In genomic region chr10:51427758-51428157, GRCh38 we compare ENCODE assay signal across 17 cellular contexts.
A peak's percentile ranks its signal among the peaks of the same experiment; 100 is the strongest.
DNase-seq lines count a peak whose midpoint lies in the region; ATAC-seq and TF ChIP-seq lines count a peak whose summit lies in the region.
"Had no signal": no experiment of that assay in that cellular context is flagged by ENCODE, and none has a peak within 500 bp of the region (broad histone marks: within the 10 kb centered on the region; RNA-seq: fewer than 3 reads in every experiment).

No MANE protein-coding gene starts in this region.

- H3K36me3 Mint-ChIP-seq in activated naive CD8-positive, alpha-beta T cell treated with anti-CD3 and anti-CD28 coated beads, Interleukin-2, amount 50 U/mL, for 24 hours (ENCODE audit: low read depth), result no peaks in the 10 kb centered on the region
- H3K36me3 Mint-ChIP-seq: CD4-positive, CD25-positive, alpha-beta regulatory T cell; CD8-positive, alpha-beta memory T cell had no signal

- no peak overlapping the region for H3K4me3 ChIP-seq in foreskin fibroblast (ENCODE audit: low read depth in 1 of 2, low read length in 2 of 2)

- no peak overlapping the region for H3K27ac ChIP-seq in caudate nucleus (ENCODE audit: low read depth, low read length)

- H3K27me3 Mint-ChIP-seq in activated naive CD8-positive, alpha-beta T cell treated with anti-CD3 and anti-CD28 coated beads, Interleukin-2, amount 50 U/mL, for 24 hours, result peaks cover 4% of the 10 kb centered on the region
- H3K27me3 Mint-ChIP-seq: CD4-positive, CD25-positive, alpha-beta regulatory T cell had no signal

- peak; percentile 37 for DNase-seq in HCEC 1CT
- DNase-seq in M059J (ENCODE audit: low read depth), result peak; percentile 44
- peak; percentile 4 to 45 for DNase-seq in foreskin fibroblast
- peak; percentile 54 for DNase-seq in kidney tubule cell (ENCODE audit: low spot score)
- DNase-seq in NCI-H526 treated with DMSO at 0.1 percent for 48 hours (lab: John Stamatoyannopoulos, UW), result no peak
- DNase-seq in activated naive CD8-positive, alpha-beta T cell treated with anti-CD3 and anti-CD28 coated beads, Interleukin-2, amount 50 U/mL, for 24 hours, result no peak
- no peak for DNase-seq in NCI-H1694 (lab: John Stamatoyannopoulos, UW)
- no peak for DNase-seq in caudate nucleus (lab: John Stamatoyannopoulos, UW)
- DNase-seq: ACHN; BE2C; C1 segment of cervical spinal cord; CD4-positive, CD25-positive, alpha-beta regulatory T cell; CD8-positive, alpha-beta memory T cell; COR-L47; DMS79 treated with DMSO at 0.1 percent for 48 hours; GF-D8; H9 had no signal

- H3K27ac Mint-ChIP-seq in activated naive CD8-positive, alpha-beta T cell treated with anti-CD3 and anti-CD28 coated beads, Interleukin-2, amount 50 U/mL, for 24 hours, result no peak overlapping the region
- H3K27ac Mint-ChIP-seq: CD4-positive, CD25-positive, alpha-beta regulatory T cell; CD8-positive, alpha-beta memory T cell; H9 had no signal

- H3K4me1 Mint-ChIP-seq in activated naive CD8-positive, alpha-beta T cell treated with anti-CD3 and anti-CD28 coated beads, Interleukin-2, amount 50 U/mL, for 24 hours, result no peaks in the 10 kb centered on the region
- H3K4me1 Mint-ChIP-seq: CD4-positive, CD25-positive, alpha-beta regulatory T cell had no signal

- TF ChIP-seq CTCF in foreskin fibroblast (IDR thresholded peaks at IDR 0.05; ENCODE audit: low read depth, low read length), result no peak

- no peak overlapping the region for H3K4me3 Mint-ChIP-seq in activated naive CD8-positive, alpha-beta T cell treated with anti-CD3 and anti-CD28 coated beads, Interleukin-2, amount 50 U/mL, for 24 hours
- H3K4me3 Mint-ChIP-seq: CD4-positive, CD25-positive, alpha-beta regulatory T cell; CD8-positive, alpha-beta memory T cell; H9 had no signal

- no peaks in the 10 kb centered on the region for H3K9me3 Mint-ChIP-seq in activated naive CD8-positive, alpha-beta T cell treated with anti-CD3 and anti-CD28 coated beads, Interleukin-2, amount 50 U/mL, for 24 hours
- H3K9me3 Mint-ChIP-seq: CD8-positive, alpha-beta memory T cell; H9 had no signal

- ATAC-seq in activated naive CD8-positive, alpha-beta T cell treated with anti-CD3 and anti-CD28 coated beads, Interleukin-2, amount 50 U/mL, for 24 hours, result no peak

Comparison
In these comparisons a context has a peak if more than half of its experiments do, and no peak if none do; other contexts are left out.
1. DNase-seq: peak in HCEC 1CT (single experiment), M059J (single experiment), foreskin fibroblast (2 of 2) and kidney tubule cell (single experiment); none in NCI-H526 treated with DMSO at 0.1 percent for 48 hours (single experiment), activated naive CD8-positive, alpha-beta T cell treated with anti-CD3 and anti-CD28 coated beads, Interleukin-2, amount 50 U/mL, for 24 hours (single experiment), NCI-H1694 (single experiment) and caudate nucleus (0 of 61).